In genomic region chr13:48842316-48842715, GRCh38 we compare ENCODE assay signal across 29 cellular contexts.
"Had no signal": no experiment of that assay in that cellular context is flagged by ENCODE, and none has a peak within 500 bp of the region (broad histone marks: within the 10 kb centered on the region; RNA-seq: fewer than 3 reads in every experiment).

No MANE protein-coding gene starts in this region.

- H3K4me3 Mint-ChIP-seq: activated CD4-positive, alpha-beta memory T cell treated with anti-CD3 and anti-CD28 coated beads, Interleukin-2, amount 10 ng/mL, durations not matched to agents 7 days and 5 days; activated naive CD4-positive, alpha-beta T cell treated with anti-CD3 and anti-CD28 coated beads, Interleukin-2, amount 10 ng/mL, durations not matched to agents 7 days and 5 days; activated naive CD8-positive, alpha-beta T cell; activated naive CD8-positive, alpha-beta T cell treated with anti-CD3 and anti-CD28 coated beads, Interleukin-2, amount 50 U/mL, for 24 hours; activated T-cell treated with anti-CD3 and anti-CD28 coated beads, Interleukin-2, amount 50 U/mL, for 24 hours had no signal

- H3K27me3 Mint-ChIP-seq: activated naive CD8-positive, alpha-beta T cell had no signal

- ATAC-seq: activated naive CD8-positive, alpha-beta T cell treated with anti-CD3 and anti-CD28 coated beads, Interleukin-2, amount 50 U/mL, for 24 hours; Panc1 had no signal

- DNase-seq: activated CD4-positive, alpha-beta memory T cell treated with anti-CD3 and anti-CD28 coated beads, Interleukin-2, amount 10 ng/mL, durations not matched to agents 7 days and 5 days; activated CD4-positive, alpha-beta T cell treated with anti-CD3 and anti-CD28 coated beads for 1 hour; activated CD4-positive, alpha-beta T cell treated with anti-CD3 and anti-CD28 coated beads for 48 hours; activated CD4-positive, CD25-positive, alpha-beta regulatory T cell; activated gamma-delta T cell; activated naive CD4-positive, alpha-beta T cell treated with anti-CD3 and anti-CD28 coated beads, Interleukin-2, amount 10 ng/mL, durations not matched to agents 7 days and 5 days; activated naive CD8-positive, alpha-beta T cell treated with anti-CD3 and anti-CD28 coated beads, Interleukin-2, amount 50 U/mL, for 24 hours; activated T-cell treated with anti-CD3 and anti-CD28 coated beads, Interleukin-2, amount 50 U/mL, for 24 hours; anterior cingulate cortex; brain microvascular endothelial cell; NCI-H1092 treated with DMSO at 0.1 percent for 48 hours; NCI-H1417; NCI-H146; NCI-H187; NCI-H2029 treated with DMSO at 0.1 percent for 48 hours; NCI-H2107; NCI-H2171; NCI-H2227 treated with DMSO at 0.1 percent for 48 hours; NCI-H446; NCI-H510A treated with DMSO at 0.1 percent for 48 hours; NCI-H526 treated with DMSO at 0.1 percent for 48 hours; SHP77; SJCRH30; T1000; WERI-Rb-1 had no signal

- H3K4me3 ChIP-seq: SJCRH30, SK-N-MC had no signal

- H3K36me3 Mint-ChIP-seq: activated naive CD8-positive, alpha-beta T cell had no signal

- H3K9me3 Mint-ChIP-seq: activated CD4-positive, alpha-beta memory T cell treated with anti-CD3 and anti-CD28 coated beads, Interleukin-2, amount 10 ng/mL, durations not matched to agents 7 days and 5 days; activated naive CD4-positive, alpha-beta T cell treated with anti-CD3 and anti-CD28 coated beads, Interleukin-2, amount 10 ng/mL, durations not matched to agents 7 days and 5 days; activated naive CD8-positive, alpha-beta T cell treated with anti-CD3 and anti-CD28 coated beads, Interleukin-2, amount 50 U/mL, for 24 hours; activated T-cell treated with anti-CD3 and anti-CD28 coated beads, Interleukin-2, amount 50 U/mL, for 24 hours; activated T-helper 2 cell treated with anti-CD3 and anti-CD28 coated beads, Interferon-gamma antibody, Interleukin-2, Interleukin-4, amounts not matched to agents 10 μg/mL and 5 μg/mL and 100 μg/mL, durations not matched to agents 14 hours and 24 hours and 36 hours had no signal

- H3K4me1 Mint-ChIP-seq: activated CD4-positive, alpha-beta memory T cell treated with anti-CD3 and anti-CD28 coated beads, Interleukin-2, amount 10 ng/mL, durations not matched to agents 7 days and 5 days; activated naive CD4-positive, alpha-beta T cell treated with anti-CD3 and anti-CD28 coated beads, Interleukin-2, amount 10 ng/mL, durations not matched to agents 7 days and 5 days; activated naive CD8-positive, alpha-beta T cell treated with anti-CD3 and anti-CD28 coated beads, Interleukin-2, amount 50 U/mL, for 24 hours had no signal

- H3K27ac Mint-ChIP-seq: activated CD4-positive, alpha-beta memory T cell treated with anti-CD3 and anti-CD28 coated beads, Interleukin-2, amount 10 ng/mL, durations not matched to agents 7 days and 5 days; activated naive CD4-positive, alpha-beta T cell treated with anti-CD3 and anti-CD28 coated beads, Interleukin-2, amount 10 ng/mL, durations not matched to agents 7 days and 5 days; activated naive CD8-positive, alpha-beta T cell; activated naive CD8-positive, alpha-beta T cell treated with anti-CD3 and anti-CD28 coated beads, Interleukin-2, amount 50 U/mL, for 24 hours; activated T-cell treated with anti-CD3 and anti-CD28 coated beads, Interleukin-2, amount 50 U/mL, for 24 hours; activated T-helper 2 cell treated with anti-CD3 and anti-CD28 coated beads, Interferon-gamma antibody, Interleukin-2, Interleukin-4, amounts not matched to agents 10 μg/mL and 5 μg/mL and 100 μg/mL, durations not matched to agents 14 hours and 24 hours and 36 hours had no signal
